8 cellular contexts compared by ENCODE assay signal in the genomic region with DNA sequence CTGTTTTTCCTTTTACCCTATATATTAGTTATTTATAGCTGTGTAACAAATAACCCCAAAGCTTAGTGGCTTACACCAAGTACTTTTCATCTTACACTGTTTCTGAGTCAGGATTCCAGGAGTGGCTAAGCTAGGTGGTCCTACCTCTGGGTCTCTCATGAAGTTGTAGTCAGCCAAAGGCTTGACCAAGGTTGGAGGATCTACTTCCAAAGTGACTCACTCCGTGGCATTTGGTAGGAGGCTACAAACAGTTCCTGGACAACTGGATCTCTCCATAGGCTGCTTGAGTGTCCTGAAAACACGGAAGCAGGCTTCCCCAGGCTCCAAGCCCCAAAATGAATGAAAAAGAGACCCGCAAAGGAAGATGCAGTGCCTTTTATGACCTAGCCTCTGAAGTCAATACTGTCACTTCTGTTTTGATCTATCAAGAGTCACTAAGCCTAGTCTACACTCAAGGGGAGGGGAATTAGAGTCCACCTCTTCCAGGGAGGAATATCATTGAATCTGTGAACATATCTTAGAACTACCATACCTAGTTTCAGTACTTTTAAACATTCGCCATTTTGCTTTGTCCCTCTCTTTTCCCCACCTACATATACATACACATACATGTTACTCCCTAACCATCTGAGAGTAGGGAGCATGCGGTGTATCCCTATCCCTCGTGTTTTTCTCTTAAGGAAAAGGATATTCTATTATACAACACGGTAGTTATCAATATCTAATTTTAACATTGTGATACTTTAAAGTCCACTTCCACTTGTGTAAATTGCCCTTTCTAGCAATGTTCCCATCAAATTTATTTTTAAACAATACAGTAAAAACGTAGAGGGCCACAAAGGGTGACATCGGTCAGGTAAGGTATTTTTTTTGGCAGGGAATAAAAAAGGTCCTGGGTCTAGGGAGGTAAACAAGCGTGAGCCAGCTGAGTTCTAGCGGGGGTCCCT.
A peak's percentile ranks its signal among the peaks of the same experiment; 100 is the strongest.
DNase-seq lines count a peak whose midpoint lies in the region; ATAC-seq and TF ChIP-seq lines count a peak whose summit lies in the region.

No MANE protein-coding gene starts in this region.

- ATAC-seq in HG03354 (IDR thresholded peaks at IDR 0.05; ENCODE audit: poor library complexity, severe bottlenecking, unreplicated experiment) (peak; percentile 2), HG03565 (IDR thresholded peaks at IDR 0.05; ENCODE audit: unreplicated experiment) (no peak), HG03457 (IDR thresholded peaks at IDR 0.05; ENCODE audit: unreplicated experiment) (no peak)

- DNase-seq in ELF-1 (ENCODE audit: low read depth, low spot score) (peak; percentile 51), A172 (ENCODE audit: low spot score) (no peak)

- H3K27me3 ChIP-seq in SU-DHL-6 (ENCODE audit: low read length) (no peaks in the 10 kb centered on the region), esophagus (ENCODE audit: control insufficient read depth in 1 of 2, insufficient read depth in 2 of 2, low read length in 2 of 2) (no peaks in the 10 kb centered on the region)

- H3K27ac Mint-ChIP-seq in nephron = peak overlapping the region; percentile 99 to 100 (median 100)

- 20 to 21% methylated on average over 11 of the region's 11 CpGs for WGBS in esophagus, 2 donors

- H2AFZ ChIP-seq in SU-DHL-6 (ENCODE audit: low read depth, low read length, severe bottlenecking) = peak overlapping the region; percentile 49

- peak overlapping the region; percentile 84 for H3K27ac ChIP-seq in SU-DHL-6 (ENCODE audit: low read depth, low read length)
- H3K27ac ChIP-seq in esophagus (ENCODE audit: low read depth in 2 of 2, low read length in 1 of 2) = peak overlapping the region; percentile 98 to 100

- no peaks in the 10 kb centered on the region for H3K9me3 Mint-ChIP-seq in nephron

- peaks cover 70% of the 10 kb centered on the region for H3K79me2 ChIP-seq in SU-DHL-6 (ENCODE audit: insufficient read depth, low read length)

- H3K4me3 ChIP-seq in SU-DHL-6 (ENCODE audit: insufficient read depth, low read length, poor library complexity, severe bottlenecking) (peak overlapping the region; percentile 95), esophagus (ENCODE audit: low read depth in 1 of 2, low read length in 2 of 2) (peak overlapping the region; percentile 85 to 89)

- H3K27me3 Mint-ChIP-seq in nephron (ENCODE audit: low read depth) = no peaks in the 10 kb centered on the region

- H3K4me1 ChIP-seq in esophagus (ENCODE audit: control insufficient read depth in 2 of 2, insufficient read depth in 2 of 2, low read length in 1 of 2) = no peaks in the 10 kb centered on the region

- H3K9me2 ChIP-seq in SU-DHL-6 (replicated peaks; ENCODE audit: insufficient read depth, low read length) = no peaks in the 10 kb centered on the region

- H3K4me2 ChIP-seq in SU-DHL-6 (ENCODE audit: low read depth, low read length, poor library complexity, severe bottlenecking) = peak overlapping the region; percentile 90

- H4K20me1 ChIP-seq in SU-DHL-6 (ENCODE audit: low read depth, low read length) = peaks cover 5% of the 10 kb centered on the region; the same call in 1 of the 2 replicates

- peaks cover 3% of the 10 kb centered on the region for H3K36me3 Mint-ChIP-seq in nephron (ENCODE audit: low read depth)

- H3K36me3 ChIP-seq in SU-DHL-6 (ENCODE audit: low read length) (no peaks in the 10 kb centered on the region), esophagus (ENCODE audit: control insufficient read depth in 2 of 2, insufficient read depth in 2 of 2, low read length in 1 of 2) (no peaks in the 10 kb centered on the region)

- peaks cover 52% of the 10 kb centered on the region for H3K4me1 Mint-ChIP-seq in nephron

- peak overlapping the region; percentile 95 to 100 (median 99) for H3K4me3 Mint-ChIP-seq in nephron

- H3F3A ChIP-seq in SU-DHL-6 (ENCODE audit: insufficient read depth) = peaks cover 21% of the 10 kb centered on the region; the same call in 1 of the 2 replicates

- no peak for TF ChIP-seq CTCF in SU-DHL-6 (IDR thresholded peaks at IDR 0.05; ENCODE audit: insufficient read depth, low read length, poor library complexity, severe bottlenecking)
- TF ChIP-seq CTCF in nephron (IDR thresholded peaks at IDR 0.05; ENCODE audit: unreplicated experiment in 3 of 3) = no peak

- H3K9ac ChIP-seq in SU-DHL-6 (ENCODE audit: low read length) = peak overlapping the region; percentile 84

- H3K9me3 ChIP-seq in SU-DHL-6 (ENCODE audit: insufficient read depth, low read length) = no peaks in the 10 kb centered on the region
- H3K9me3 ChIP-seq in esophagus (ENCODE audit: control insufficient read depth in 2 of 2, insufficient read depth in 1 of 2, low read depth in 1 of 2, low read length in 1 of 2) = no peaks in the 10 kb centered on the region
